Comparison of ENCODE assay signal across 20 cellular contexts in the genomic region with DNA sequence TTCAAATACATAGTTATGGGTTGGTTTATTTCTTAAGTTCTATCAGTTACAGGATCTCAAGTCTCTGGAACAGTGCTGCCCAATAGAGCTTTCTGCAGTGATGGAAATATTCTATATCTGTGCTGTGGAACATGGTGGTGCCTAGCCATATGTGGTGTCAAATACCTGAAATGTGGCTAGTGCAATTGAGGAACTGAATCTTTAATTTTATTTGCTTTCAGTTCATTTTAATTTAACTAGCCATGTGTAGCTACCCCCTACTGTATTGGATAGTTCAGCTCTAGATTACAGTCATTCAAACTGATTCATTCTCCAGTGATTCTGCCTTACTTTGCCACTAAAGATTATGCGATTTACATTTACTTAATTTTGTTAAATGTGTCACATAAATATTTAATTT.
A peak's percentile ranks its signal among the peaks of the same experiment; 100 is the strongest.
DNase-seq lines count a peak whose midpoint lies in the region; ATAC-seq and TF ChIP-seq lines count a peak whose summit lies in the region.
"Had no signal": no experiment of that assay in that cellular context is flagged by ENCODE, and none has a peak within 500 bp of the region (broad histone marks: within the 10 kb centered on the region; RNA-seq: fewer than 3 reads in every experiment).

No MANE protein-coding gene starts in this region.

- H3K27me3 ChIP-seq in GM06990 (replicated peaks; ENCODE audit: control insufficient read depth, insufficient read depth, low read length): no peaks in the 10 kb centered on the region
- H3K27me3 ChIP-seq: tibial nerve had no signal

- ATAC-seq in GM19035 (IDR thresholded peaks at IDR 0.05; ENCODE audit: unreplicated experiment) (peak; percentile 70), HG02798 (IDR thresholded peaks at IDR 0.05; ENCODE audit: poor library complexity, unreplicated experiment) (peak; percentile 58), HG03558 (IDR thresholded peaks at IDR 0.05; ENCODE audit: extremely low read depth, unreplicated experiment) (peak; percentile 47), HG02571 (IDR thresholded peaks at IDR 0.05; ENCODE audit: unreplicated experiment) (no peak), HG03439 (IDR thresholded peaks at IDR 0.05; ENCODE audit: unreplicated experiment) (no peak)
- ATAC-seq: activated CD8-positive, alpha-beta T cell treated with anti-CD3 and anti-CD28 coated beads for 36 hours; left cardiac atrium had no signal

- no peak overlapping the region for H3K4me3 ChIP-seq in GM06990 (replicated peaks; ENCODE audit: low read depth, low read length)
- H3K4me3 ChIP-seq: PC-9, tibial nerve had no signal

- TF ChIP-seq CTCF in GM06990 (IDR thresholded peaks at IDR 0.05; ENCODE audit: insufficient read depth, low read length, poor library complexity, severe bottlenecking): no peak

- H3K36me3 ChIP-seq in GM06990 (ENCODE audit: control insufficient read depth, insufficient read depth, low read length): no peaks in the 10 kb centered on the region
- H3K36me3 ChIP-seq: tibial nerve had no signal

- peak; percentile 20 for DNase-seq in GM06990 (ENCODE audit: extremely low read depth, insufficient read length)
- DNase-seq in SKM-1 treated with dmso at 0.1 percent for 144 hours (lab: John Stamatoyannopoulos, UW; ENCODE audit: unreplicated experiment): no peak
- no peak for DNase-seq in kidney glomerular epithelial cell (lab: John Stamatoyannopoulos, UW)
- DNase-seq: activated CD8-positive, alpha-beta T cell treated with anti-CD3 and anti-CD28 coated beads for 36 hours; DMS79; effector CD4-positive, alpha-beta T cell; H7; hippocampal formation; left cardiac atrium; NCI-H2029; NCI-H524; PC-9; SK-N-SH; stimulated activated CD4-positive, alpha-beta T cell treated with anti-CD3 and anti-CD28 coated beads, Interleukin-4, amount 100 ng/mL, for 24 hours had no signal

Comparison
In these comparisons a context has a peak if more than half of its experiments do, and no peak if none do; other contexts are left out.
1. ATAC-seq: peak in GM19035 (single experiment), HG02798 (single experiment) and HG03558 (single experiment); none in HG02571 (single experiment) and HG03439 (single experiment).